In the genomic region with DNA sequence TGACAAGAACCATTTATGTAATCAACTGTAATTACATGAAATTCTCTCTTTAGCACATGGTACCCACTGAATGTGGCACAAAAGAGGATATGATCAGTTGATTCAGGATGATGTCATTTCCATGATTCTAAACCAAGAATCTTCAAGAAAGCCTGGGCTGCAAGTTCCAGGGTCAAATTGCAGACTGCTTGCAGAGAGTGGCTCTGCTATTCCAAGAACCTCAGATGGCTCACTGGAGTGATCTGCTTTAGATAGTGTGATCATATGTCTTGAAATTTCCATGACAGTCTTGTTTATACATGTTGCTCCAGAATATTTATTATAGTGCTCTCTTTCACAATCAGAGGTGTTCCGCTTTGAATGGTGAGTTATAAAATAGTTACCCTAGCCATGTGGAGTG, we compare ENCODE assay signal across 9 cellular contexts.
DNase-seq lines count a peak whose midpoint lies in the region; ATAC-seq and TF ChIP-seq lines count a peak whose summit lies in the region.
"Had no signal": no experiment of that assay in that cellular context is flagged by ENCODE, and none has a peak within 500 bp of the region (broad histone marks: within the 10 kb centered on the region; RNA-seq: fewer than 3 reads in every experiment).

No MANE protein-coding gene starts in this region.

- no peak overlapping the region for H3K27ac Mint-ChIP-seq in activated naive CD4-positive, alpha-beta T cell treated with anti-CD3 and anti-CD28 coated beads, Interleukin-2, amount 50 U/mL, for 72 hours
- no peak overlapping the region for H3K27ac Mint-ChIP-seq in activated naive CD4-positive, alpha-beta T cell treated with anti-CD3 and anti-CD28 coated beads, Interleukin-2, amount 10 ng/mL, durations not matched to agents 7 days and 5 days
- H3K27ac Mint-ChIP-seq in activated B cell treated with CpG ODN at 0.5 μM for 24 hours = peak overlapping the region; percentile 91
- no peak overlapping the region for H3K27ac Mint-ChIP-seq in stimulated activated effector memory CD8-positive, alpha-beta T cell treated with anti-CD3 and anti-CD28 coated beads, Interleukin-12 subunit alpha, Interleukin-12 subunit beta, amount 100 ng/mL, for 72 hours

- ATAC-seq in activated naive CD4-positive, alpha-beta T cell treated with anti-CD3 and anti-CD28 coated beads, Interleukin-2, amount 50 U/mL, for 72 hours = peak; percentile 61 to 63
- ATAC-seq in HG03159 (IDR thresholded peaks at IDR 0.05; ENCODE audit: unreplicated experiment) (peak; percentile 79), activated B cell treated with CpG ODN at 0.5 μM for 24 hours (ENCODE audit: low read depth) (peak; percentile 81)
- peak; percentile 86 for ATAC-seq in stimulated activated effector memory CD8-positive, alpha-beta T cell treated with anti-CD3 and anti-CD28 coated beads, Interleukin-12 subunit alpha, Interleukin-12 subunit beta, amount 100 ng/mL, for 72 hours

- H3K27me3 Mint-ChIP-seq in activated naive CD4-positive, alpha-beta T cell treated with anti-CD3 and anti-CD28 coated beads, Interleukin-2, amount 10 ng/mL, durations not matched to agents 7 days and 5 days = no peaks in the 10 kb centered on the region
- H3K27me3 Mint-ChIP-seq in activated B cell treated with CpG ODN at 0.5 μM for 24 hours = no peaks in the 10 kb centered on the region

- peaks cover 0 to 11% of the 10 kb centered on the region in 2 donors for H3K9me3 Mint-ChIP-seq in activated naive CD4-positive, alpha-beta T cell treated with anti-CD3 and anti-CD28 coated beads, Interleukin-2, amount 50 U/mL, for 72 hours
- H3K9me3 Mint-ChIP-seq in activated naive CD4-positive, alpha-beta T cell treated with anti-CD3 and anti-CD28 coated beads, Interleukin-2, amount 10 ng/mL, durations not matched to agents 7 days and 5 days = no peaks in the 10 kb centered on the region
- no peaks in the 10 kb centered on the region for H3K9me3 Mint-ChIP-seq in activated B cell treated with CpG ODN at 0.5 μM for 24 hours
- no peaks in the 10 kb centered on the region for H3K9me3 Mint-ChIP-seq in stimulated activated effector memory CD8-positive, alpha-beta T cell treated with anti-CD3 and anti-CD28 coated beads, Interleukin-12 subunit alpha, Interleukin-12 subunit beta, amount 100 ng/mL, for 72 hours

- no peak for TF ChIP-seq CTCF in activated B cell treated with CpG ODN at 0.5 μM for 24 hours (IDR thresholded peaks at IDR 0.05)

- peaks cover 0 to 8% of the 10 kb centered on the region in 2 donors for H3K36me3 Mint-ChIP-seq in activated naive CD4-positive, alpha-beta T cell treated with anti-CD3 and anti-CD28 coated beads, Interleukin-2, amount 50 U/mL, for 72 hours
- no peaks in the 10 kb centered on the region for H3K36me3 Mint-ChIP-seq in activated naive CD4-positive, alpha-beta T cell treated with anti-CD3 and anti-CD28 coated beads, Interleukin-2, amount 10 ng/mL, durations not matched to agents 7 days and 5 days
- no peaks in the 10 kb centered on the region for H3K36me3 Mint-ChIP-seq in activated B cell treated with CpG ODN at 0.5 μM for 24 hours (ENCODE audit: low read depth)
- H3K36me3 Mint-ChIP-seq in stimulated activated effector memory CD8-positive, alpha-beta T cell treated with anti-CD3 and anti-CD28 coated beads, Interleukin-12 subunit alpha, Interleukin-12 subunit beta, amount 100 ng/mL, for 72 hours = no peaks in the 10 kb centered on the region

- POLR2A ChIA-PET in activated B cell treated with CpG ODN at 0.5 μM for 24 hours (lab: Charles Lee) = interaction anchor here (0.6 to 3.2 kb wide), 11 partner anchors 10 to 285 kb away, joined by 3 to 25 read pairs (median 4); no protein-coding TSS in a partner anchor

- intact Hi-C loops in activated B cell treated with CpG ODN at 0.5 μM for 24 hours (cut with micrococcal nuclease) = loop anchor here (1.0 to 5.0 kb wide), 6 partner anchors 13 to 123 kb away; no protein-coding TSS in a partner anchor

- CTCF ChIA-PET in activated naive CD4-positive, alpha-beta T cell treated with anti-CD3 and anti-CD28 coated beads, Interleukin-2, amount 10 ng/mL, durations not matched to agents 7 days and 5 days (lab: Charles Lee) = no interaction called here
- CTCF ChIA-PET in activated B cell treated with CpG ODN at 0.5 μM for 24 hours (lab: Charles Lee) = interaction anchor here (0.9 to 1.4 kb wide), 2 partner anchors 76 to 80 kb away, joined by 3 read pairs; no protein-coding TSS in a partner anchor

- H3K4me3 Mint-ChIP-seq in activated naive CD4-positive, alpha-beta T cell treated with anti-CD3 and anti-CD28 coated beads, Interleukin-2, amount 10 ng/mL, durations not matched to agents 7 days and 5 days = no peak overlapping the region
- H3K4me3 Mint-ChIP-seq in activated B cell treated with CpG ODN at 0.5 μM for 24 hours = peak overlapping the region; percentile 40
- no peak overlapping the region for H3K4me3 Mint-ChIP-seq in stimulated activated effector memory CD8-positive, alpha-beta T cell treated with anti-CD3 and anti-CD28 coated beads, Interleukin-12 subunit alpha, Interleukin-12 subunit beta, amount 100 ng/mL, for 72 hours

- no peak for DNase-seq in activated naive CD4-positive, alpha-beta T cell treated with anti-CD3 and anti-CD28 coated beads, Interleukin-2, amount 50 U/mL, for 72 hours (ENCODE audit: low spot score in 2 of 2)
- DNase-seq in activated naive CD4-positive, alpha-beta T cell treated with anti-CD3 and anti-CD28 coated beads, Interleukin-2, amount 10 ng/mL, durations not matched to agents 7 days and 5 days = no peak
- DNase-seq in activated B cell treated with CpG ODN at 0.5 μM for 24 hours (no peak), COR-L47 (lab: John Stamatoyannopoulos, UW) (no peak), NCI-H1105 (lab: John Stamatoyannopoulos, UW) (no peak)
- no peak for DNase-seq in stimulated activated effector memory CD8-positive, alpha-beta T cell treated with anti-CD3 and anti-CD28 coated beads, Interleukin-12 subunit alpha, Interleukin-12 subunit beta, amount 100 ng/mL, for 72 hours (ENCODE audit: low spot score in 2 of 2)
- no peak for DNase-seq in activated CD4-positive, alpha-beta T cell treated with anti-CD3 and anti-CD28 coated beads, Interleukin-2, amount 50 U/mL, for 1 hour
- DNase-seq: Calu3 had no signal

- H3K4me1 Mint-ChIP-seq in activated naive CD4-positive, alpha-beta T cell treated with anti-CD3 and anti-CD28 coated beads, Interleukin-2, amount 10 ng/mL, durations not matched to agents 7 days and 5 days = peaks cover 5% of the 10 kb centered on the region
- H3K4me1 Mint-ChIP-seq in activated B cell treated with CpG ODN at 0.5 μM for 24 hours = peaks cover 29% of the 10 kb centered on the region
- H3K4me1 Mint-ChIP-seq in stimulated activated effector memory CD8-positive, alpha-beta T cell treated with anti-CD3 and anti-CD28 coated beads, Interleukin-12 subunit alpha, Interleukin-12 subunit beta, amount 100 ng/mL, for 72 hours = peaks cover 33% of the 10 kb centered on the region
